In genomic region chr7:25877802-25878789, GRCh38 we compare ENCODE assay signal across 13 cellular contexts.
DNase-seq lines count a peak whose midpoint lies in the region; ATAC-seq and TF ChIP-seq lines count a peak whose summit lies in the region.
"Had no signal": no experiment of that assay in that cellular context is flagged by ENCODE, and none has a peak within 500 bp of the region (broad histone marks: within the 10 kb centered on the region; RNA-seq: fewer than 3 reads in every experiment).

No MANE protein-coding gene starts in this region.

- no peaks in the 10 kb centered on the region for H3K36me3 ChIP-seq in DOHH2 (ENCODE audit: control insufficient read depth, low read length)
- H3K36me3 ChIP-seq in GM23248 (ENCODE audit: low read depth) = no peaks in the 10 kb centered on the region
- H3K36me3 ChIP-seq: lower lobe of right lung, tibial artery had no signal

- H3K27me3 ChIP-seq in DOHH2 (ENCODE audit: control insufficient read depth, low read length) (peaks cover 11% of the 10 kb centered on the region; the same call in 1 of the 2 replicates), GM23248 (replicated peaks; ENCODE audit: insufficient read depth) (peaks cover 46% of the 10 kb centered on the region)

- H3F3A ChIP-seq in DOHH2 (ENCODE audit: control insufficient read depth, insufficient read depth) (no peaks in the 10 kb centered on the region), GM23248 (ENCODE audit: insufficient read depth) (no peaks in the 10 kb centered on the region)

- H3K4me1 ChIP-seq in DOHH2 (ENCODE audit: control insufficient read depth, low read length) (peaks cover 24% of the 10 kb centered on the region), GM23248 (ENCODE audit: insufficient read depth) (no peaks in the 10 kb centered on the region)
- H3K4me1 ChIP-seq: lower lobe of right lung, tibial artery had no signal

- H2AFZ ChIP-seq in GM23248 = no peak overlapping the region

- H3K9me2 ChIP-seq in DOHH2 (replicated peaks; ENCODE audit: control insufficient read depth, low read length) (no peaks in the 10 kb centered on the region), GM23248 (ENCODE audit: insufficient read depth) (no peaks in the 10 kb centered on the region)

- no peak for TF ChIP-seq CTCF in DOHH2 (IDR thresholded peaks at IDR 0.05; ENCODE audit: low read depth, low read length, poor library complexity, severe bottlenecking)

- H3K27ac ChIP-seq in DOHH2 (ENCODE audit: low read depth, low read length) (no peak overlapping the region), GM23248 (no peak overlapping the region)
- H3K27ac ChIP-seq: lower lobe of right lung, tibial artery had no signal

- no peak overlapping the region for H3K9ac ChIP-seq in GM23248

- H3K4me2 ChIP-seq in DOHH2 (ENCODE audit: low read length) = peak overlapping the region; percentile 47
- H3K4me2 ChIP-seq in GM23248 (ENCODE audit: unreplicated experiment) = no peak overlapping the region

- 34 to 38% methylated on average over 9 of the region's 9 CpGs for WGBS in GM23248 (ENCODE audit: low coverage in 1 of 2, low lambda C conversion rate in 2 of 2, missing lambda C conversion rate in 2 of 2), 2 experiments

- DNase-seq in NCI-H82 treated with DMSO at 0.1 percent for 48 hours (lab: John Stamatoyannopoulos, UW; ENCODE audit: unreplicated experiment) (peak; percentile 94), GOT3 (lab: John Stamatoyannopoulos, UW) (no peak), GM23248 (no peak), NCI-H748 (lab: John Stamatoyannopoulos, UW; ENCODE audit: unreplicated experiment) (no peak)
- DNase-seq: amygdala, cortex of kidney, lower lobe of right lung, NCI-H1417, tibial artery had no signal

- H3K4me3 ChIP-seq in DOHH2 (ENCODE audit: low read length) (0 out of 2 replicates have a peak overlapping the region, but pooled peaks have one; percentile 4), GM23248 (no peak overlapping the region)
- H3K4me3 ChIP-seq: lower lobe of right lung, tibial artery had no signal

- H3K9me3 ChIP-seq in DOHH2 (ENCODE audit: control insufficient read depth, insufficient read depth, low read length) (no peaks in the 10 kb centered on the region), GM23248 (ENCODE audit: low read depth) (no peaks in the 10 kb centered on the region)
- H3K9me3 ChIP-seq: lower lobe of right lung, tibial artery had no signal

- no peaks in the 10 kb centered on the region for H3K79me2 ChIP-seq in DOHH2 (ENCODE audit: control insufficient read depth, low read length)
- H3K79me2 ChIP-seq in GM23248 (ENCODE audit: insufficient read depth) = no peaks in the 10 kb centered on the region

- in situ Hi-C loops in GM23248 (cut with MboI) = no loop called here

- ATAC-seq in GM19397 (IDR thresholded peaks at IDR 0.05; ENCODE audit: unreplicated experiment) (peak; percentile 64), HG03108 (IDR thresholded peaks at IDR 0.05; ENCODE audit: unreplicated experiment) (peak; percentile 74), SK-N-SH treated with all-trans-retinoic acid at 6 μM for 48 hours (no peak)
- ATAC-seq: lower lobe of right lung had no signal

- H4K20me1 ChIP-seq in DOHH2 (ENCODE audit: control insufficient read depth, insufficient read depth, low read depth, low read length) (no peaks in the 10 kb centered on the region), GM23248 (ENCODE audit: insufficient read depth) (no peaks in the 10 kb centered on the region)

TF ChIP-seq in SK-N-SH treated with all-trans-retinoic acid at 6 μM for 48 hours, 23 proteins besides CTCF, POLR2A, EP300 and RAD21:
- no peak for TF ChIP-seq GLIS3 (CRISPR knock-in tag; IDR thresholded peaks at IDR 0.05)
- no peak for TF ChIP-seq TOX (CRISPR knock-in tag; IDR thresholded peaks at IDR 0.05; ENCODE audit: borderline replicate concordance)
- no peak for TF ChIP-seq SNAI2 (CRISPR knock-in tag; IDR thresholded peaks at IDR 0.05)
- no peak for TF ChIP-seq BACH2 (CRISPR knock-in tag; IDR thresholded peaks at IDR 0.05; ENCODE audit: borderline replicate concordance)
- no peak for TF ChIP-seq TSHZ2 (CRISPR knock-in tag; IDR thresholded peaks at IDR 0.05)
- TF ChIP-seq ARNTL (CRISPR knock-in tag; IDR thresholded peaks at IDR 0.05; ENCODE audit: borderline replicate concordance, low read depth) = no peak
- TF ChIP-seq PPARA (CRISPR knock-in tag; IDR thresholded peaks at IDR 0.05; ENCODE audit: borderline replicate concordance) = no peak
- TF ChIP-seq ISL1 (CRISPR knock-in tag; IDR thresholded peaks at IDR 0.05) = no peak
- TF ChIP-seq ZNF565 (CRISPR knock-in tag; conservative IDR thresholded peaks at IDR 0.05; ENCODE audit: low read depth) = no peak
- no peak for TF ChIP-seq ZC3H10 (CRISPR knock-in tag; IDR thresholded peaks at IDR 0.05)
